ENCODE assay signal across 16 cellular contexts in genomic region chr22:20517422-20517821, GRCh38. TPM values are rescaled to one million over a fixed set of nuclear protein-coding genes. Genes with fewer than 3 reads are reported as not detected.
A peak's percentile ranks its signal among the peaks of the same experiment; 100 is the strongest.
DNase-seq lines count a peak whose midpoint lies in the region; ATAC-seq, FAIRE-seq and TF ChIP-seq lines count a peak whose summit lies in the region.
"Had no signal": no experiment of that assay in that cellular context is flagged by ENCODE, and none has a peak within 500 bp of the region (broad histone marks: within the 10 kb centered on the region; RNA-seq: fewer than 3 reads in every experiment).

No MANE protein-coding gene starts in this region.

- WGBS in psoas muscle, 3 donors = 64 to 68% (median 67%) methylated on average over 4 of the region's 4 CpGs

- H3K27ac ChIP-seq in epithelial cell of prostate (peak overlapping the region; percentile 99), psoas muscle (peak overlapping the region; percentile 9)
- H3K27ac ChIP-seq: colonic mucosa, parathyroid adenoma had no signal

- no peak for DNase-seq in activated T-cell treated with anti-CD3 and anti-CD28 coated beads, Interleukin-2, amount 50 U/mL, for 24 hours
- DNase-seq in activated T-cell treated with anti-CD3 and anti-CD28 coated beads, Interleukin-2, amount 50 U/mL, for 48 hours = no peak
- no peak for DNase-seq in activated T-helper 1 cell treated with anti-CD3 and anti-CD28 coated beads, Interleukin-12 subunit alpha, Interleukin-12 subunit beta, Interleukin-2, Interleukin-4 antibody, amounts not matched to agents 30 ng/mL and 10 ng/mL and 1 ng/mL, durations not matched to agents 14 hours and 24 hours and 36 hours (ENCODE audit: low spot score)
- DNase-seq in epithelial cell of prostate (ENCODE audit: low read depth, low spot score) (no peak), psoas muscle (no peak), NCI-H1694 (lab: John Stamatoyannopoulos, UW) (no peak), NCI-H524 treated with DMSO at 0.1 percent for 48 hours (lab: John Stamatoyannopoulos, UW) (no peak), frontal cortex (ENCODE audit: low spot score in 2 of 2) (no peak)
- DNase-seq: activated CD4-positive, alpha-beta T cell treated with anti-CD3 and anti-CD28 coated beads, Interleukin-2, amount 50 U/mL, for 1 hour; colonic mucosa; DMS 273 treated with DMSO at 0.1 percent for 48 hours; midbrain; NCI-H1105 treated with DMSO at 0.1 percent for 48 hours; SW 1271 had no signal

- H3K27me3 Mint-ChIP-seq in activated T-cell treated with anti-CD3 and anti-CD28 coated beads, Interleukin-2, amount 50 U/mL, for 24 hours = no peaks in the 10 kb centered on the region
- no peaks in the 10 kb centered on the region for H3K27me3 Mint-ChIP-seq in activated T-helper 1 cell treated with anti-CD3 and anti-CD28 coated beads, Interleukin-12 subunit alpha, Interleukin-12 subunit beta, Interleukin-2, Interleukin-4 antibody, amounts not matched to agents 30 ng/mL and 10 ng/mL and 1 ng/mL, durations not matched to agents 14 hours and 24 hours and 36 hours (ENCODE audit: insufficient read depth)

- no peak overlapping the region for H3K4me3 Mint-ChIP-seq in activated T-cell treated with anti-CD3 and anti-CD28 coated beads, Interleukin-2, amount 50 U/mL, for 24 hours
- H3K4me3 Mint-ChIP-seq in activated T-helper 1 cell treated with anti-CD3 and anti-CD28 coated beads, Interleukin-12 subunit alpha, Interleukin-12 subunit beta, Interleukin-2, Interleukin-4 antibody, amounts not matched to agents 30 ng/mL and 10 ng/mL and 1 ng/mL, durations not matched to agents 14 hours and 24 hours and 36 hours = peak overlapping the region; percentile 56

- no peak overlapping the region for H3K4me3 ChIP-seq in psoas muscle
- H3K4me3 ChIP-seq: colonic mucosa had no signal

- intact Hi-C loops in activated T-helper 1 cell treated with anti-CD3 and anti-CD28 coated beads, Interleukin-12 subunit alpha, Interleukin-12 subunit beta, Interleukin-2, Interleukin-4 antibody, amounts not matched to agents 30 ng/mL and 10 ng/mL and 1 ng/mL, durations not matched to agents 14 hours and 24 hours and 36 hours (cut with micrococcal nuclease) = loop anchor here (1.0 kb wide), 1 partner anchor 8 kb away; no protein-coding TSS in a partner anchor
- intact Hi-C loops in psoas muscle (cut with DNase I) = loop anchor here (5.0 kb wide), 1 partner anchor 35 kb away; no protein-coding TSS in a partner anchor

- no peak for FAIRE-seq in frontal cortex (lab: Jason Lieb, UNC)
- FAIRE-seq: HepG2 had no signal

- peaks cover 33% of the 10 kb centered on the region for H3K4me1 ChIP-seq in psoas muscle
- H3K4me1 ChIP-seq: colonic mucosa, parathyroid adenoma had no signal

- peak overlapping the region; percentile 88 for H3K27ac Mint-ChIP-seq in activated T-cell treated with anti-CD3 and anti-CD28 coated beads, Interleukin-2, amount 50 U/mL, for 24 hours
- H3K27ac Mint-ChIP-seq in activated T-helper 1 cell treated with anti-CD3 and anti-CD28 coated beads, Interleukin-12 subunit alpha, Interleukin-12 subunit beta, Interleukin-2, Interleukin-4 antibody, amounts not matched to agents 30 ng/mL and 10 ng/mL and 1 ng/mL, durations not matched to agents 14 hours and 24 hours and 36 hours = peak overlapping the region; percentile 86

- H3K9me3 Mint-ChIP-seq in activated T-cell treated with anti-CD3 and anti-CD28 coated beads, Interleukin-2, amount 50 U/mL, for 24 hours = no peaks in the 10 kb centered on the region
- no peaks in the 10 kb centered on the region for H3K9me3 Mint-ChIP-seq in activated T-helper 1 cell treated with anti-CD3 and anti-CD28 coated beads, Interleukin-12 subunit alpha, Interleukin-12 subunit beta, Interleukin-2, Interleukin-4 antibody, amounts not matched to agents 30 ng/mL and 10 ng/mL and 1 ng/mL, durations not matched to agents 14 hours and 24 hours and 36 hours

- H3K4me1 Mint-ChIP-seq in activated T-cell treated with anti-CD3 and anti-CD28 coated beads, Interleukin-2, amount 50 U/mL, for 24 hours (ENCODE audit: low read depth) = peaks cover 77% of the 10 kb centered on the region
- peaks cover 47% of the 10 kb centered on the region for H3K4me1 Mint-ChIP-seq in activated T-helper 1 cell treated with anti-CD3 and anti-CD28 coated beads, Interleukin-12 subunit alpha, Interleukin-12 subunit beta, Interleukin-2, Interleukin-4 antibody, amounts not matched to agents 30 ng/mL and 10 ng/mL and 1 ng/mL, durations not matched to agents 14 hours and 24 hours and 36 hours (ENCODE audit: low read depth)

- no peaks in the 10 kb centered on the region for H3K9me3 ChIP-seq in psoas muscle
- H3K9me3 ChIP-seq: colonic mucosa had no signal

- no peaks in the 10 kb centered on the region for H3K27me3 ChIP-seq in psoas muscle (ENCODE audit: insufficient read depth in 3 of 3, low read length in 2 of 3)
- H3K27me3 ChIP-seq: colonic mucosa had no signal

- no peak for TF ChIP-seq CTCF in psoas muscle (IDR thresholded peaks at IDR 0.05)

- peaks cover 79% of the 10 kb centered on the region for H3K36me3 Mint-ChIP-seq in activated T-cell treated with anti-CD3 and anti-CD28 coated beads, Interleukin-2, amount 50 U/mL, for 24 hours (ENCODE audit: low read depth)
- H3K36me3 Mint-ChIP-seq in activated T-helper 1 cell treated with anti-CD3 and anti-CD28 coated beads, Interleukin-12 subunit alpha, Interleukin-12 subunit beta, Interleukin-2, Interleukin-4 antibody, amounts not matched to agents 30 ng/mL and 10 ng/mL and 1 ng/mL, durations not matched to agents 14 hours and 24 hours and 36 hours (ENCODE audit: low read depth) = peaks cover 29% of the 10 kb centered on the region

- H3K36me3 ChIP-seq in psoas muscle (ENCODE audit: insufficient read depth in 1 of 2, low read depth in 1 of 2) = peaks cover 10 to 31% of the 10 kb centered on the region in 2 donors
- H3K36me3 ChIP-seq: colonic mucosa had no signal

- no peak for ATAC-seq in psoas muscle
- ATAC-seq: HepG2 had no signal

RNA-seq across cellular contexts. Expression of gene MED15, which starts 10.0 kb away (rescaled TPM):
- 103 and 110 TPM in 2 replicates for total RNA-seq in activated T-helper 1 cell treated with anti-CD3 and anti-CD28 coated beads, Interleukin-12 subunit alpha, Interleukin-12 subunit beta, Interleukin-2, Interleukin-4 antibody, amounts not matched to agents 30 ng/mL and 10 ng/mL and 1 ng/mL, durations not matched to agents 14 hours and 24 hours and 36 hours
- 10 to 100 TPM; 46.4 to 94.8 (median 73.6) TPM for total RNA-seq in psoas muscle
- polyA plus RNA-seq in psoas muscle = 10 to 100 TPM; 33.8 to 61.5 (median 41.5) TPM
- total RNA-seq in frontal cortex = 13.0 TPM

RNA-seq across cellular contexts. Expression of gene KLHL22, which starts 21.8 kb away (rescaled TPM):
- total RNA-seq in activated T-helper 1 cell treated with anti-CD3 and anti-CD28 coated beads, Interleukin-12 subunit alpha, Interleukin-12 subunit beta, Interleukin-2, Interleukin-4 antibody, amounts not matched to agents 30 ng/mL and 10 ng/mL and 1 ng/mL, durations not matched to agents 14 hours and 24 hours and 36 hours = 18.8 and 21.9 TPM in 2 replicates
- total RNA-seq in psoas muscle (10 to 100 TPM; 14.6 to 24.3 (median 16.8) TPM), frontal cortex (46.9 TPM)
- polyA plus RNA-seq in psoas muscle = 10 to 100 TPM in 1 of 3 donors, 1 to 10 TPM in 2; 8.4 to 13.9 (median 9.2) TPM
